ENCODE assay signal across 17 cellular contexts in genomic region chr12:92297405-92297804, GRCh38.
DNase-seq lines count a peak whose midpoint lies in the region; ATAC-seq and TF ChIP-seq lines count a peak whose summit lies in the region.
"Had no signal": no experiment of that assay in that cellular context is flagged by ENCODE, and none has a peak within 500 bp of the region (broad histone marks: within the 10 kb centered on the region; RNA-seq: fewer than 3 reads in every experiment).

No MANE protein-coding gene starts in this region.

- H3K27ac ChIP-seq in heart right ventricle (peak overlapping the region in 8 of 10 donors; percentile 8 to 84 (median 44)), subcutaneous abdominal adipose tissue (ENCODE audit: low read depth, low read length) (peak overlapping the region; percentile 93)
- H3K27ac ChIP-seq: foreskin keratinocyte had no signal

- peak overlapping the region; percentile 81 for H3K27ac Mint-ChIP-seq in activated T-cell treated with anti-CD3 and anti-CD28 coated beads, Interleukin-2, amount 50 U/mL, for 24 hours
- H3K27ac Mint-ChIP-seq in T-helper 17 cell, result peak overlapping the region; percentile 74

- peak overlapping the region; percentile 16 for H3K4me3 Mint-ChIP-seq in activated T-cell treated with anti-CD3 and anti-CD28 coated beads, Interleukin-2, amount 50 U/mL, for 24 hours
- H3K4me3 Mint-ChIP-seq in T-helper 17 cell, result no peak overlapping the region

- H3K9me3 ChIP-seq in T-helper 17 cell (ENCODE audit: control insufficient read depth, low read length, poor library complexity, severe bottlenecking) (no peaks in the 10 kb centered on the region), heart right ventricle (no peaks in the 10 kb centered on the region), subcutaneous abdominal adipose tissue (ENCODE audit: control insufficient read depth in 5 of 5, low read length in 5 of 5) (no peaks in the 10 kb centered on the region)
- H3K9me3 ChIP-seq: body of pancreas, Peyer's patch, transverse colon had no signal

- TF ChIP-seq CTCF in heart right ventricle (IDR thresholded peaks at IDR 0.05), result no peak

- H3K27me3 ChIP-seq in heart right ventricle (no peaks in the 10 kb centered on the region), subcutaneous abdominal adipose tissue (ENCODE audit: control insufficient read depth in 5 of 5, insufficient read depth in 4 of 5, low read length in 5 of 5) (no peaks in the 10 kb centered on the region)
- H3K27me3 ChIP-seq: body of pancreas, foreskin keratinocyte, Peyer's patch, transverse colon had no signal

- H3K36me3 Mint-ChIP-seq in activated T-cell treated with anti-CD3 and anti-CD28 coated beads, Interleukin-2, amount 50 U/mL, for 24 hours (ENCODE audit: low read depth), result peaks cover 2% of the 10 kb centered on the region
- no peaks in the 10 kb centered on the region for H3K36me3 Mint-ChIP-seq in T-helper 17 cell (ENCODE audit: low read depth)

- H3K27me3 Mint-ChIP-seq in activated T-cell treated with anti-CD3 and anti-CD28 coated beads, Interleukin-2, amount 50 U/mL, for 24 hours, result no peaks in the 10 kb centered on the region
- H3K27me3 Mint-ChIP-seq in T-helper 17 cell, result no peaks in the 10 kb centered on the region

- no peaks in the 10 kb centered on the region for H3K36me3 ChIP-seq in heart right ventricle
- no peaks in the 10 kb centered on the region for H3K36me3 ChIP-seq in subcutaneous abdominal adipose tissue (ENCODE audit: control insufficient read depth in 5 of 5, insufficient read depth in 5 of 5, low read length in 5 of 5)
- H3K36me3 ChIP-seq: Peyer's patch, transverse colon had no signal

- intact Hi-C loops in heart right ventricle (cut with DNase I), result no loop called here

- ATAC-seq in T-helper 17 cell, result peak; percentile 16
- ATAC-seq in heart right ventricle, result peak in 1 of 8 donors; percentile 18
- ATAC-seq in HG02981 (IDR thresholded peaks at IDR 0.05; ENCODE audit: unreplicated experiment), result no peak
- ATAC-seq: foreskin keratinocyte had no signal

- WGBS in heart right ventricle, 2 donors, result 70 to 82% methylated on average over 4 of the region's 4 CpGs

- no peak for DNase-seq in activated T-cell treated with anti-CD3 and anti-CD28 coated beads, Interleukin-2, amount 50 U/mL, for 24 hours
- DNase-seq in activated T-cell treated with anti-CD3 and anti-CD28 coated beads for 4 hours (no peak), T-helper 17 cell (no peak), heart right ventricle (no peak), middle frontal gyrus (ENCODE audit: extremely low spot score, low spot score) (no peak), mucosa of gallbladder (ENCODE audit: low spot score) (no peak)
- DNase-seq: DMS79, foreskin keratinocyte, kidney, NCI-H1105, NCI-H345, Peyer's patch, T-helper 9 cell, transverse colon had no signal

- H3K9ac ChIP-seq in subcutaneous abdominal adipose tissue (ENCODE audit: low read length in 5 of 5), result peak overlapping the region in 3 of 5 donors; percentile 56 to 68 (median 59)

- H3K9me3 Mint-ChIP-seq in activated T-cell treated with anti-CD3 and anti-CD28 coated beads, Interleukin-2, amount 50 U/mL, for 24 hours, result no peaks in the 10 kb centered on the region

- H3K4me3 ChIP-seq in heart right ventricle, result no peak overlapping the region
- H3K4me3 ChIP-seq in subcutaneous abdominal adipose tissue (ENCODE audit: low read depth in 1 of 5, low read length in 5 of 5), result no peak overlapping the region
- H3K4me3 ChIP-seq: body of pancreas, Peyer's patch, transverse colon had no signal

- peaks cover 12% of the 10 kb centered on the region for H3K4me1 Mint-ChIP-seq in activated T-cell treated with anti-CD3 and anti-CD28 coated beads, Interleukin-2, amount 50 U/mL, for 24 hours (ENCODE audit: low read depth)
- H3K4me1 Mint-ChIP-seq in T-helper 17 cell, result peaks cover 9% of the 10 kb centered on the region

- peaks cover 0 to 37% (median 0%) of the 10 kb centered on the region in 9 donors for H3K4me1 ChIP-seq in heart right ventricle
- peaks cover 0 to 36% (median 32%) of the 10 kb centered on the region in 5 donors for H3K4me1 ChIP-seq in subcutaneous abdominal adipose tissue (ENCODE audit: control insufficient read depth in 5 of 5, insufficient read depth in 5 of 5, low read length in 5 of 5)
- H3K4me1 ChIP-seq: body of pancreas, foreskin keratinocyte, Peyer's patch had no signal
